Comparison of ENCODE assay signal across 1 cellular context in the genomic region with DNA sequence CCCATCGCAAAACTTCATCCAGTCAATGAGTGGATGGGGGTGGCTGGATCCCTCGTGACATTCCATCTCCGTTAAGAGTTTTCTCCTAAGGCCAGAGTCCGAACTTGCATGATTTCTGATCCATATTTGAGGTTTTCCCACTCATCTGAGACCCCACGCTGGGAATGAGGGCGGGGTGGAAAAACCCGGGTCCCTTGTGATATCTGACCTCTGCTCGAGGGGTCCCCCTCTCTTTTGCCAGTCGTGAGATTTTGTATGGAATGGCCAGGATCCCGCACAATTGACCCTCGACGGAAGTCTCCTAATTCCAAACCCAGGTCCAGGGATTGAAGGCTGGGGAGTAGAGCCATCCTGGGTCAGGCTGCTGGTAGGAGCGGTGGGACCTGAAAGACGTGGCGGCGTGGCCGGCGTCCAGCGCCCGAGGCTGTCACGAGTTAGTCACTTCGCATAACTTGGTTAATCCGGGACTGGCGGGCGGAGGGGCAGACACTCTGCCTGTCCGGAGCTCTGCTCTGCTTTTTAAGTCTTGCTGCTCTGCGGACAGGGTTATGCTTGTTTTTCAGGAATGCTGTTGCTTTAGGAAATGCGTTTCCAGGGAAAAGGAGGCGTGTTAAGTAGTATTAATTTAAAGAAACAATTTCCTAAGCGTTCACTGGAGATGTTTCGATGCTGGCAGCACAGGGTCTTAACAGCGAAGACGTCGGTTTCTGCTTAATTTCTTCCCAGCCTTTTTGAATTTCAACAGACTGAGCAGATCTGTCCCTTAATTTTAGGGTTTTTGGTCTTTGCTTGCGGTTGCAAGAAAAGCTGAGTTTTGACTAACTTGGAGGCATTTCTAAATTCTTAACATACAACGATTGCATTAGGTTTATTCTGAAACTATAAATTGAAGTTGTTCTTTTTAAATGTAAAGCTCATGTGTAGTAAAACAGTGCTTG.
A peak's percentile ranks its signal among the peaks of the same experiment; 100 is the strongest.
TF ChIP-seq lines count a peak whose summit lies in the region.

No MANE protein-coding gene starts in this region.

TF ChIP-seq in HepG2, 621 proteins besides CTCF, POLR2A, EP300 and RAD21 (continued from another document and continues in another):
- TF ChIP-seq ZNF773 (CRISPR knock-in tag; IDR thresholded peaks at IDR 0.05; ENCODE audit: borderline replicate concordance): no peak
- 0 out of 2 replicates have a peak, but pooled peaks have one; percentile 14 for TF ChIP-seq DNMT3B (CRISPR knock-in tag; conservative IDR thresholded peaks at IDR 0.05)
- no peak for TF ChIP-seq ZNF878 (CRISPR knock-in tag; IDR thresholded peaks at IDR 0.05)
- no peak for TF ChIP-seq ZNF782 (CRISPR knock-in tag; IDR thresholded peaks at IDR 0.05; ENCODE audit: borderline replicate concordance)
- TF ChIP-seq ZNF225 (CRISPR knock-in tag; IDR thresholded peaks at IDR 0.05): no peak
- TF ChIP-seq, protein P1, sequence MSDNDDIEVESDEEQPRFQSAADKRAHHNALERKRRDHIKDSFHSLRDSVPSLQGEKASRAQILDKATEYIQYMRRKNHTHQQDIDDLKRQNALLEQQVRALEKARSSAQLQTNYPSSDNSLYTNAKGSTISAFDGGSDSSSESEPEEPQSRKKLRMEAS (IDR thresholded peaks at IDR 0.05): peak; percentile 70; the same call in 1 of the 2 replicates
- no peak for TF ChIP-seq MEIS1 (CRISPR knock-in tag; IDR thresholded peaks at IDR 0.05; ENCODE audit: borderline replicate concordance)
- TF ChIP-seq ZNF430 (CRISPR knock-in tag; IDR thresholded peaks at IDR 0.05): no peak; the same call in 1 of the 2 replicates
- no peak; the same call in 1 of the 2 replicates for TF ChIP-seq NKX3-1 (CRISPR knock-in tag; IDR thresholded peaks at IDR 0.05)
- no peak for TF ChIP-seq MEIS2 (CRISPR knock-in tag; IDR thresholded peaks at IDR 0.05)
- no peak for TF ChIP-seq ZNF367 (CRISPR knock-in tag; IDR thresholded peaks at IDR 0.05; ENCODE audit: borderline replicate concordance)
- no peak for TF ChIP-seq CBX2 (IDR thresholded peaks at IDR 0.05; ENCODE audit: low read depth, low read length)
- TF ChIP-seq CBX2 (CRISPR knock-in tag; IDR thresholded peaks at IDR 0.05; ENCODE audit: low read depth): no peak
- no peak for TF ChIP-seq NFKBIZ (CRISPR knock-in tag; IDR thresholded peaks at IDR 0.05)
- TF ChIP-seq SMAD3 (CRISPR knock-in tag; IDR thresholded peaks at IDR 0.05): no peak
- no peak for TF ChIP-seq SPEN (CRISPR knock-in tag; IDR thresholded peaks at IDR 0.05; ENCODE audit: low read depth)
- no peak for TF ChIP-seq NFYB (CRISPR knock-in tag; IDR thresholded peaks at IDR 0.05)
- TF ChIP-seq ZNF329 (CRISPR knock-in tag; IDR thresholded peaks at IDR 0.05; ENCODE audit: low read depth): no peak
- no peak for TF ChIP-seq ZNF451 (CRISPR knock-in tag; IDR thresholded peaks at IDR 0.05)
- TF ChIP-seq, protein P2, sequence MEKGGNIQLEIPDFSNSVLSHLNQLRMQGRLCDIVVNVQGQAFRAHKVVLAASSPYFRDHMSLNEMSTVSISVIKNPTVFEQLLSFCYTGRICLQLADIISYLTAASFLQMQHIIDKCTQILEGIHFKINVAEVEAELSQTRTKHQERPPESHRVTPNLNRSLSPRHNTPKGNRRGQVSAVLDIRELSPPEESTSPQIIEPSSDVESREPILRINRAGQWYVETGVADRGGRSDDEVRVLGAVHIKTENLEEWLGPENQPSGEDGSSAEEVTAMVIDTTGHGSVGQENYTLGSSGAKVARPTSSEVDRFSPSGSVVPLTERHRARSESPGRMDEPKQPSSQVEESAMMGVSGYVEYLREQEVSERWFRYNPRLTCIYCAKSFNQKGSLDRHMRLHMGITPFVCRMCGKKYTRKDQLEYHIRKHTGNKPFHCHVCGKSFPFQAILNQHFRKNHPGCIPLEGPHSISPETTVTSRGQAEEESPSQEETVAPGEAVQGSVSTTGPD (CRISPR knock-in tag; IDR thresholded peaks at IDR 0.05): no peak
- TF ChIP-seq SATB2 (CRISPR knock-in tag; IDR thresholded peaks at IDR 0.05): no peak
- no peak for TF ChIP-seq EEA1 (CRISPR knock-in tag; IDR thresholded peaks at IDR 0.05; ENCODE audit: borderline replicate concordance)
- no peak for TF ChIP-seq ZNF709 (CRISPR knock-in tag; IDR thresholded peaks at IDR 0.05)
- TF ChIP-seq, protein P3, sequence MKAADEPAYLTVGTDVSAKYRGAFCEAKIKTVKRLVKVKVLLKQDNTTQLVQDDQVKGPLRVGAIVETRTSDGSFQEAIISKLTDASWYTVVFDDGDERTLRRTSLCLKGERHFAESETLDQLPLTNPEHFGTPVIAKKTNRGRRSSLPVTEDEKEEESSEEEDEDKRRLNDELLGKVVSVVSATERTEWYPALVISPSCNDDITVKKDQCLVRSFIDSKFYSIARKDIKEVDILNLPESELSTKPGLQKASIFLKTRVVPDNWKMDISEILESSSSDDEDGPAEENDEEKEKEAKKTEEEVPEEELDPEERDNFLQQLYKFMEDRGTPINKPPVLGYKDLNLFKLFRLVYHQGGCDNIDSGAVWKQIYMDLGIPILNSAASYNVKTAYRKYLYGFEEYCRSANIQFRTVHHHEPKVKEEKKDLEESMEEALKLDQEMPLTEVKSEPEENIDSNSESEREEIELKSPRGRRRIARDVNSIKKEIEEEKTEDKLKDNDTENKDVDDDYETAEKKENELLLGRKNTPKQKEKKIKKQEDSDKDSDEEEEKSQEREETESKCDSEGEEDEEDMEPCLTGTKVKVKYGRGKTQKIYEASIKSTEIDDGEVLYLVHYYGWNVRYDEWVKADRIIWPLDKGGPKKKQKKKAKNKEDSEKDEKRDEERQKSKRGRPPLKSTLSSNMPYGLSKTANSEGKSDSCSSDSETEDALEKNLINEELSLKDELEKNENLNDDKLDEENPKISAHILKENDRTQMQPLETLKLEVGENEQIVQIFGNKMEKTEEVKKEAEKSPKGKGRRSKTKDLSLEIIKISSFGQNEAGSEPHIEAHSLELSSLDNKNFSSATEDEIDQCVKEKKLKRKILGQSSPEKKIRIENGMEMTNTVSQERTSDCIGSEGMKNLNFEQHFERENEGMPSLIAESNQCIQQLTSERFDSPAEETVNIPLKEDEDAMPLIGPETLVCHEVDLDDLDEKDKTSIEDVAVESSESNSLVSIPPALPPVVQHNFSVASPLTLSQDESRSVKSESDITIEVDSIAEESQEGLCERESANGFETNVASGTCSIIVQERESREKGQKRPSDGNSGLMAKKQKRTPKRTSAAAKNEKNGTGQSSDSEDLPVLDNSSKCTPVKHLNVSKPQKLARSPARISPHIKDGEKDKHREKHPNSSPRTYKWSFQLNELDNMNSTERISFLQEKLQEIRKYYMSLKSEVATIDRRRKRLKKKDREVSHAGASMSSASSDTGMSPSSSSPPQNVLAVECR (CRISPR knock-in tag; IDR thresholded peaks at IDR 0.05; ENCODE audit: borderline replicate concordance): peak; percentile 56
- TF ChIP-seq, protein P4, sequence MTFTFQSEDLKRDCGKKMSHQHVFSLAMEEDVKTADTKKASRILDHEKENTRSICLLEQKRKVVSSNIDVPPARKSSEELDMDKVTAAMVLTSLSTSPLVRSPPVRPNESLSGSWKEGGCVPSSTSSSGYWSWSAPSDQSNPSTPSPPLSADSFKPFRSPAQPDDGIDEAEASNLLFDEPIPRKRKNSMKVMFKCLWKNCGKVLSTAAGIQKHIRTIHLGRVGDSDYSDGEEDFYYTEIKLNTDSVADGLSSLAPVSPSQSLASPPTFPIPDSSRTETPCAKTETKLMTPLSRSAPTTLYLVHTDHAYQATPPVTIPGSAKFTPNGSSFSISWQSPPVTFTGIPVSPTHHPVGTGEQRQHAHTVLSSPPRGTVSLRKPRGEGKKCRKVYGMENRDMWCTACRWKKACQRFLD (CRISPR knock-in tag; IDR thresholded peaks at IDR 0.05; ENCODE audit: borderline replicate concordance): no peak
- peak in 1 of 2 experiments; percentile 21; a peak in 1 of 4 replicates for TF ChIP-seq NR2F1 (CRISPR knock-in tag; IDR thresholded peaks at IDR 0.05)
- no peak for TF ChIP-seq ZBTB1 (CRISPR knock-in tag; IDR thresholded peaks at IDR 0.05; ENCODE audit: borderline replicate concordance)
- TF ChIP-seq ZNF496 (CRISPR knock-in tag; IDR thresholded peaks at IDR 0.05; ENCODE audit: insufficient replicate concordance): no peak
- TF ChIP-seq HMGA1 (CRISPR knock-in tag; conservative IDR thresholded peaks at IDR 0.05): no peak
- no peak for TF ChIP-seq ZNF296 (CRISPR knock-in tag; conservative IDR thresholded peaks at IDR 0.05)
- no peak for TF ChIP-seq SRSF1 (optimal IDR thresholded peaks at IDR 0.05; ENCODE audit: low read depth, low read length)
- no peak for TF ChIP-seq ZNF441 (CRISPR knock-in tag; IDR thresholded peaks at IDR 0.05; ENCODE audit: borderline replicate concordance)
- no peak for TF ChIP-seq ZNF3 (CRISPR knock-in tag; IDR thresholded peaks at IDR 0.05)
- no peak for TF ChIP-seq EHMT2 (IDR thresholded peaks at IDR 0.05; ENCODE audit: borderline replicate concordance, low read depth, low read length)
- no peak for TF ChIP-seq SIX4 (CRISPR knock-in tag; IDR thresholded peaks at IDR 0.05)
- TF ChIP-seq, protein P5, sequence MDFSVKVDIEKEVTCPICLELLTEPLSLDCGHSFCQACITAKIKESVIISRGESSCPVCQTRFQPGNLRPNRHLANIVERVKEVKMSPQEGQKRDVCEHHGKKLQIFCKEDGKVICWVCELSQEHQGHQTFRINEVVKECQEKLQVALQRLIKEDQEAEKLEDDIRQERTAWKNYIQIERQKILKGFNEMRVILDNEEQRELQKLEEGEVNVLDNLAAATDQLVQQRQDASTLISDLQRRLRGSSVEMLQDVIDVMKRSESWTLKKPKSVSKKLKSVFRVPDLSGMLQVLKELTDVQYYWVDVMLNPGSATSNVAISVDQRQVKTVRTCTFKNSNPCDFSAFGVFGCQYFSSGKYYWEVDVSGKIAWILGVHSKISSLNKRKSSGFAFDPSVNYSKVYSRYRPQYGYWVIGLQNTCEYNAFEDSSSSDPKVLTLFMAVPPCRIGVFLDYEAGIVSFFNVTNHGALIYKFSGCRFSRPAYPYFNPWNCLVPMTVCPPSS (IDR thresholded peaks at IDR 0.05): no peak
- peak; percentile 37; the same call in 1 of the 2 replicates for TF ChIP-seq POGZ (CRISPR knock-in tag; IDR thresholded peaks at IDR 0.05)
- no peak for TF ChIP-seq ZNF180 (CRISPR knock-in tag; IDR thresholded peaks at IDR 0.05; ENCODE audit: borderline replicate concordance, low read depth)
- TF ChIP-seq, protein P6, sequence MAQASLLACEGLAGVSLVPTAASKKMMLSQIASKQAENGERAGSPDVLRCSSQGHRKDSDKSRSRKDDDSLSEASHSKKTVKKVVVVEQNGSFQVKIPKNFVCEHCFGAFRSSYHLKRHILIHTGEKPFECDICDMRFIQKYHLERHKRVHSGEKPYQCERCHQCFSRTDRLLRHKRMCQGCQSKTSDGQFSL (CRISPR knock-in tag; IDR thresholded peaks at IDR 0.05): no peak
- TF ChIP-seq, protein P7, sequence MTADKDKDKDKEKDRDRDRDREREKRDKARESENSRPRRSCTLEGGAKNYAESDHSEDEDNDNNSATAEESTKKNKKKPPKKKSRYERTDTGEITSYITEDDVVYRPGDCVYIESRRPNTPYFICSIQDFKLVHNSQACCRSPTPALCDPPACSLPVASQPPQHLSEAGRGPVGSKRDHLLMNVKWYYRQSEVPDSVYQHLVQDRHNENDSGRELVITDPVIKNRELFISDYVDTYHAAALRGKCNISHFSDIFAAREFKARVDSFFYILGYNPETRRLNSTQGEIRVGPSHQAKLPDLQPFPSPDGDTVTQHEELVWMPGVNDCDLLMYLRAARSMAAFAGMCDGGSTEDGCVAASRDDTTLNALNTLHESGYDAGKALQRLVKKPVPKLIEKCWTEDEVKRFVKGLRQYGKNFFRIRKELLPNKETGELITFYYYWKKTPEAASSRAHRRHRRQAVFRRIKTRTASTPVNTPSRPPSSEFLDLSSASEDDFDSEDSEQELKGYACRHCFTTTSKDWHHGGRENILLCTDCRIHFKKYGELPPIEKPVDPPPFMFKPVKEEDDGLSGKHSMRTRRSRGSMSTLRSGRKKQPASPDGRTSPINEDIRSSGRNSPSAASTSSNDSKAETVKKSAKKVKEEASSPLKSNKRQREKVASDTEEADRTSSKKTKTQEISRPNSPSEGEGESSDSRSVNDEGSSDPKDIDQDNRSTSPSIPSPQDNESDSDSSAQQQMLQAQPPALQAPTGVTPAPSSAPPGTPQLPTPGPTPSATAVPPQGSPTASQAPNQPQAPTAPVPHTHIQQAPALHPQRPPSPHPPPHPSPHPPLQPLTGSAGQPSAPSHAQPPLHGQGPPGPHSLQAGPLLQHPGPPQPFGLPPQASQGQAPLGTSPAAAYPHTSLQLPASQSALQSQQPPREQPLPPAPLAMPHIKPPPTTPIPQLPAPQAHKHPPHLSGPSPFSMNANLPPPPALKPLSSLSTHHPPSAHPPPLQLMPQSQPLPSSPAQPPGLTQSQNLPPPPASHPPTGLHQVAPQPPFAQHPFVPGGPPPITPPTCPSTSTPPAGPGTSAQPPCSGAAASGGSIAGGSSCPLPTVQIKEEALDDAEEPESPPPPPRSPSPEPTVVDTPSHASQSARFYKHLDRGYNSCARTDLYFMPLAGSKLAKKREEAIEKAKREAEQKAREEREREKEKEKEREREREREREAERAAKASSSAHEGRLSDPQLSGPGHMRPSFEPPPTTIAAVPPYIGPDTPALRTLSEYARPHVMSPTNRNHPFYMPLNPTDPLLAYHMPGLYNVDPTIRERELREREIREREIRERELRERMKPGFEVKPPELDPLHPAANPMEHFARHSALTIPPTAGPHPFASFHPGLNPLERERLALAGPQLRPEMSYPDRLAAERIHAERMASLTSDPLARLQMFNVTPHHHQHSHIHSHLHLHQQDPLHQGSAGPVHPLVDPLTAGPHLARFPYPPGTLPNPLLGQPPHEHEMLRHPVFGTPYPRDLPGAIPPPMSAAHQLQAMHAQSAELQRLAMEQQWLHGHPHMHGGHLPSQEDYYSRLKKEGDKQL (CRISPR knock-in tag; IDR thresholded peaks at IDR 0.05; ENCODE audit: low read depth): no peak
- TF ChIP-seq, protein P8, sequence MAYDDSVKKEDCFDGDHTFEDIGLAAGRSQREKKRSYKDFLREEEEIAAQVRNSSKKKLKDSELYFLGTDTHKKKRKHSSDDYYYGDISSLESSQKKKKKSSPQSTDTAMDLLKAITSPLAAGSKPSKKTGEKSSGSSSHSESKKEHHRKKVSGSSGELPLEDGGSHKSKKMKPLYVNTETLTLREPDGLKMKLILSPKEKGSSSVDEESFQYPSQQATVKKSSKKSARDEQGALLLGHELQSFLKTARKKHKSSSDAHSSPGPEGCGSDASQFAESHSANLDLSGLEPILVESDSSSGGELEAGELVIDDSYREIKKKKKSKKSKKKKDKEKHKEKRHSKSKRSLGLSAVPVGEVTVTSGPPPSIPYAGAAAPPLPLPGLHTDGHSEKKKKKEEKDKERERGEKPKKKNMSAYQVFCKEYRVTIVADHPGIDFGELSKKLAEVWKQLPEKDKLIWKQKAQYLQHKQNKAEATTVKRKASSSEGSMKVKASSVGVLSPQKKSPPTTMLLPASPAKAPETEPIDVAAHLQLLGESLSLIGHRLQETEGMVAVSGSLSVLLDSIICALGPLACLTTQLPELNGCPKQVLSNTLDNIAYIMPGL (CRISPR knock-in tag; IDR thresholded peaks at IDR 0.05; ENCODE audit: borderline replicate concordance in 1 of 2, low read depth in 1 of 2): peak in 1 of 2 experiments; percentile 41; a peak in 2 of 4 replicates
- TF ChIP-seq, protein P9, sequence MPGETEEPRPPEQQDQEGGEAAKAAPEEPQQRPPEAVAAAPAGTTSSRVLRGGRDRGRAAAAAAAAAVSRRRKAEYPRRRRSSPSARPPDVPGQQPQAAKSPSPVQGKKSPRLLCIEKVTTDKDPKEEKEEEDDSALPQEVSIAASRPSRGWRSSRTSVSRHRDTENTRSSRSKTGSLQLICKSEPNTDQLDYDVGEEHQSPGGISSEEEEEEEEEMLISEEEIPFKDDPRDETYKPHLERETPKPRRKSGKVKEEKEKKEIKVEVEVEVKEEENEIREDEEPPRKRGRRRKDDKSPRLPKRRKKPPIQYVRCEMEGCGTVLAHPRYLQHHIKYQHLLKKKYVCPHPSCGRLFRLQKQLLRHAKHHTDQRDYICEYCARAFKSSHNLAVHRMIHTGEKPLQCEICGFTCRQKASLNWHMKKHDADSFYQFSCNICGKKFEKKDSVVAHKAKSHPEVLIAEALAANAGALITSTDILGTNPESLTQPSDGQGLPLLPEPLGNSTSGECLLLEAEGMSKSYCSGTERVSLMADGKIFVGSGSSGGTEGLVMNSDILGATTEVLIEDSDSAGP (CRISPR knock-in tag; IDR thresholded peaks at IDR 0.05; ENCODE audit: borderline replicate concordance): no peak
- no peak for TF ChIP-seq HOXA9 (CRISPR knock-in tag; IDR thresholded peaks at IDR 0.05; ENCODE audit: borderline replicate concordance)
